Comparison of ENCODE assay signal across 17 cellular contexts in genomic region chr2:102041351-102041750, GRCh38. TPM values are rescaled to one million over a fixed set of nuclear protein-coding genes. Genes with fewer than 3 reads are reported as not detected.
DNase-seq lines count a peak whose midpoint lies in the region; ATAC-seq and TF ChIP-seq lines count a peak whose summit lies in the region.
"Had no signal": no experiment of that assay in that cellular context is flagged by ENCODE, and none has a peak within 500 bp of the region (broad histone marks: within the 10 kb centered on the region; RNA-seq: fewer than 3 reads in every experiment).

No MANE protein-coding gene starts in this region.

- H3K4me1 Mint-ChIP-seq in effector memory CD8-positive, alpha-beta T cell (ENCODE audit: low read depth in 2 of 2), result peaks cover 0 to 2% of the 10 kb centered on the region in 2 donors
- H3K4me1 Mint-ChIP-seq: brain, endodermal cell had no signal

- WGBS in gastroesophageal sphincter (ENCODE audit: low coverage in 1 of 2), 2 donors, result 55 to 65% methylated on average over 2 of the region's 2 CpGs
- 17 to 26% (median 26%) methylated on average over 2 of the region's 2 CpGs for WGBS in ovary, 3 donors

- H3K27me3 ChIP-seq in gastroesophageal sphincter, result no peaks in the 10 kb centered on the region
- H3K27me3 ChIP-seq in ovary, result no peaks in the 10 kb centered on the region

- H3K27ac ChIP-seq in gastroesophageal sphincter (no peak overlapping the region), ovary (no peak overlapping the region)

- no peaks in the 10 kb centered on the region for H3K9me3 Mint-ChIP-seq in effector memory CD8-positive, alpha-beta T cell
- H3K9me3 Mint-ChIP-seq: endodermal cell had no signal

- DNase-seq in AG10803 (ENCODE audit: low read depth) (peak; percentile 72), RPMI7951 (ENCODE audit: low read depth) (peak; percentile 54), ovary (no peak), COR-L47 (lab: John Stamatoyannopoulos, UW) (no peak)
- DNase-seq in effector memory CD8-positive, alpha-beta T cell, result no peak
- DNase-seq: activated effector memory CD4-positive, alpha-beta T cell treated with anti-CD3 and anti-CD28 coated beads, Interleukin-2, amount 50 U/mL, for 16 hours; DMS 273 treated with DMSO at 0.1 percent for 48 hours; endodermal cell; heart right ventricle; NCI-H1105; NCI-H345; spleen had no signal

- H3K4me3 ChIP-seq in AG10803 (ENCODE audit: low read length), result no peak overlapping the region
- H3K4me3 ChIP-seq in gastroesophageal sphincter, result no peak overlapping the region
- H3K4me3 ChIP-seq in ovary, result no peak overlapping the region
- H3K4me3 ChIP-seq: heart right ventricle had no signal

- H3K27me3 Mint-ChIP-seq in effector memory CD8-positive, alpha-beta T cell, result peaks cover 63 to 67% of the 10 kb centered on the region in 2 donors

- intact Hi-C loops in ovary (cut with DNase I), result no loop called here

- no peak for TF ChIP-seq CTCF in AG10803 (conservative IDR thresholded peaks at IDR 0.05; ENCODE audit: low read length)
- TF ChIP-seq CTCF in gastroesophageal sphincter (IDR thresholded peaks at IDR 0.05), result no peak
- TF ChIP-seq CTCF in ovary (IDR thresholded peaks at IDR 0.05), result no peak

- no peak overlapping the region for H3K4me3 Mint-ChIP-seq in effector memory CD8-positive, alpha-beta T cell
- H3K4me3 Mint-ChIP-seq: brain, endodermal cell had no signal

- no peaks in the 10 kb centered on the region for H3K36me3 Mint-ChIP-seq in effector memory CD8-positive, alpha-beta T cell (ENCODE audit: insufficient read depth)
- H3K36me3 Mint-ChIP-seq: brain had no signal

- H3K27ac Mint-ChIP-seq in effector memory CD8-positive, alpha-beta T cell, result no peak overlapping the region
- H3K27ac Mint-ChIP-seq: brain, endodermal cell had no signal

- H3K9me3 ChIP-seq in gastroesophageal sphincter, result no peaks in the 10 kb centered on the region
- H3K9me3 ChIP-seq in ovary, result no peaks in the 10 kb centered on the region
- H3K9me3 ChIP-seq: heart right ventricle, spleen had no signal

- H3K4me1 ChIP-seq in gastroesophageal sphincter (peaks cover 0 to 26% (median 7%) of the 10 kb centered on the region in 3 donors), ovary (ENCODE audit: insufficient read depth) (peaks cover 8% of the 10 kb centered on the region)

- no peak for TF ChIP-seq EP300 in gastroesophageal sphincter (IDR thresholded peaks at IDR 0.05)
- TF ChIP-seq EP300 in ovary (IDR thresholded peaks at IDR 0.05), result peak; percentile 40

- TF ChIP-seq POLR2A in gastroesophageal sphincter (IDR thresholded peaks at IDR 0.05) (no peak), ovary (IDR thresholded peaks at IDR 0.05) (no peak)

- H3K36me3 ChIP-seq in gastroesophageal sphincter (no peaks in the 10 kb centered on the region), ovary (no peaks in the 10 kb centered on the region)
- H3K36me3 ChIP-seq: heart right ventricle had no signal

- ATAC-seq in gastroesophageal sphincter (peak; percentile 91), GM19395 (IDR thresholded peaks at IDR 0.05; ENCODE audit: unreplicated experiment) (no peak), HG02938 (IDR thresholded peaks at IDR 0.05; ENCODE audit: unreplicated experiment) (no peak)
- ATAC-seq in effector memory CD8-positive, alpha-beta T cell (replicated peaks), result no peak

RNA-seq across cellular contexts. Expression of gene IL1R2, which starts 49.6 kb away (rescaled TPM):
- total RNA-seq in RPMI7951 (2014; rRNA removed; shearing (Covaris generic)), result 3.0 and 4.3 TPM in 2 replicates
- total RNA-seq in gastroesophageal sphincter (10 to 100 TPM in 2 of 4 donors, 1 to 10 TPM in 2; 1.1 to 25.2 (median 10.0) TPM), ovary (1 to 10 TPM in 4 of 7 donors, under 1 TPM in 3; 0.15 to 8.7 (median 3.2) TPM)
- 1 to 10 TPM; 1.1 TPM for polyA plus RNA-seq in ovary
- polyA plus RNA-seq: neural cell had no signal

Comparison
In these comparisons a context has a peak if more than half of its experiments do, and no peak if none do; other contexts are left out.
1. DNase-seq: peak in AG10803 (single experiment) and RPMI7951 (single experiment); none in ovary (0 of 5), COR-L47 (single experiment) and effector memory CD8-positive, alpha-beta T cell (0 of 3).